14 cellular contexts compared by ENCODE assay signal in genomic region chr3:178097576-178097975, GRCh38.
DNase-seq lines count a peak whose midpoint lies in the region; ATAC-seq and TF ChIP-seq lines count a peak whose summit lies in the region.
"Had no signal": no experiment of that assay in that cellular context is flagged by ENCODE, and none has a peak within 500 bp of the region (broad histone marks: within the 10 kb centered on the region; RNA-seq: fewer than 3 reads in every experiment).

No MANE protein-coding gene starts in this region.

- TF ChIP-seq CTCF in fibroblast of lung (conservative IDR thresholded peaks at IDR 0.05 in 1 of 2, IDR thresholded peaks at IDR 0.05 in 1 of 2; ENCODE audit: low read depth in 1 of 2, low read length in 2 of 2), result no peak
- TF ChIP-seq CTCF in omental fat pad (IDR thresholded peaks at IDR 0.05), result no peak
- no peak for TF ChIP-seq CTCF in CD14-positive monocyte (IDR thresholded peaks at IDR 0.05)

- H3K4me1 Mint-ChIP-seq in immature natural killer cell, result no peaks in the 10 kb centered on the region
- peaks cover 8% of the 10 kb centered on the region for H3K4me1 Mint-ChIP-seq in CD14-positive monocyte
- H3K4me1 Mint-ChIP-seq: activated naive CD8-positive, alpha-beta T cell treated with anti-CD3 and anti-CD28 coated beads, Interleukin-2, amount 50 U/mL, for 24 hours; IgD-negative memory B cell had no signal

- H2AFZ ChIP-seq in fibroblast of lung (ENCODE audit: low read length), result no peak overlapping the region

- H4K20me1 ChIP-seq in fibroblast of lung (ENCODE audit: control insufficient read depth, extremely low read depth, insufficient read depth, low read length), result no peaks in the 10 kb centered on the region

- H3K4me3 Mint-ChIP-seq in immature natural killer cell (no peak overlapping the region), CD14-positive monocyte (no peak overlapping the region)
- H3K4me3 Mint-ChIP-seq: activated CD8-positive, alpha-beta T cell treated with anti-CD3 and anti-CD28 coated beads for 36 hours; activated naive CD8-positive, alpha-beta T cell treated with anti-CD3 and anti-CD28 coated beads, Interleukin-2, amount 50 U/mL, for 24 hours; IgD-negative memory B cell had no signal

- peaks cover 0 to 4% (median 0%) of the 10 kb centered on the region in 3 donors for H3K36me3 Mint-ChIP-seq in immature natural killer cell
- no peaks in the 10 kb centered on the region for H3K36me3 Mint-ChIP-seq in CD14-positive monocyte
- H3K36me3 Mint-ChIP-seq: IgD-negative memory B cell had no signal

- H3K27me3 Mint-ChIP-seq in immature natural killer cell (ENCODE audit: low read depth in 3 of 3), result peaks cover 3 to 8% (median 4%) of the 10 kb centered on the region in 3 donors
- peaks cover 0 to 2% (median 0%) of the 10 kb centered on the region in 3 donors for H3K27me3 Mint-ChIP-seq in CD14-positive monocyte (ENCODE audit: low read depth in 3 of 3)
- H3K27me3 Mint-ChIP-seq: activated CD8-positive, alpha-beta T cell treated with anti-CD3 and anti-CD28 coated beads for 36 hours; activated naive CD8-positive, alpha-beta T cell treated with anti-CD3 and anti-CD28 coated beads, Interleukin-2, amount 50 U/mL, for 24 hours had no signal

- no peaks in the 10 kb centered on the region for H3K79me2 ChIP-seq in fibroblast of lung (ENCODE audit: control insufficient read depth, insufficient read depth, low read length)

- H3K36me3 ChIP-seq in fibroblast of lung (ENCODE audit: control insufficient read depth, insufficient read depth, low read length), result no peaks in the 10 kb centered on the region

- no peaks in the 10 kb centered on the region for H3K4me1 ChIP-seq in fibroblast of lung (ENCODE audit: control insufficient read depth, extremely low read depth, insufficient read depth, low read length)

- H3K9me3 ChIP-seq in fibroblast of lung (ENCODE audit: control insufficient read depth, insufficient read depth, low read depth, low read length), result no peaks in the 10 kb centered on the region

- ATAC-seq in omental fat pad (ENCODE audit: low FRiP score) (peak; percentile 97), GM19351 (IDR thresholded peaks at IDR 0.05; ENCODE audit: unreplicated experiment) (no peak)
- ATAC-seq: activated CD8-positive, alpha-beta T cell treated with anti-CD3 and anti-CD28 coated beads for 36 hours; activated naive CD8-positive, alpha-beta T cell treated with anti-CD3 and anti-CD28 coated beads, Interleukin-2, amount 50 U/mL, for 24 hours had no signal

- no peak overlapping the region for H3K4me3 ChIP-seq in fibroblast of lung (replicated peaks in 1 of 4; ENCODE audit: control extremely low read depth in 1 of 4, insufficient read depth in 1 of 4, low read depth in 3 of 4, low read length in 4 of 4)
- H3K4me3 ChIP-seq: skin epidermis had no signal

- DNase-seq in Ammon's horn (ENCODE audit: low spot score) (peak; percentile 65), NCI-H460 (ENCODE audit: extremely low read depth, low read depth) (peak; percentile 14), fibroblast of lung (ENCODE audit: low read depth in 2 of 2) (peak; percentile 85 to 97), omental fat pad (ENCODE audit: low spot score) (no peak), immature natural killer cell (no peak), OCI-M2 (lab: John Stamatoyannopoulos, UW; ENCODE audit: unreplicated experiment) (no peak), CD14-positive monocyte (ENCODE audit: low spot score) (no peak)
- DNase-seq: activated CD8-positive, alpha-beta T cell treated with anti-CD3 and anti-CD28 coated beads for 36 hours; activated naive CD8-positive, alpha-beta T cell treated with anti-CD3 and anti-CD28 coated beads, Interleukin-2, amount 50 U/mL, for 24 hours; Calu3; NCI-H510A treated with DMSO at 0.1 percent for 48 hours had no signal

- no peak overlapping the region for H3K4me2 ChIP-seq in fibroblast of lung (ENCODE audit: extremely low read depth, insufficient read depth, low read length)

- no peak overlapping the region for H3K27ac ChIP-seq in fibroblast of lung (ENCODE audit: insufficient read depth, low read length)
- H3K27ac ChIP-seq: skin epidermis had no signal

- H3K9ac ChIP-seq in fibroblast of lung (ENCODE audit: insufficient read depth, low read length), result no peak overlapping the region

- H3K27me3 ChIP-seq in fibroblast of lung (ENCODE audit: control insufficient read depth, insufficient read depth, low read length), result no peaks in the 10 kb centered on the region

- intact Hi-C loops in CD14-positive monocyte (cut with micrococcal nuclease), result no loop called here

- H3K27ac Mint-ChIP-seq in immature natural killer cell, result no peak overlapping the region
- H3K27ac Mint-ChIP-seq in CD14-positive monocyte, result no peak overlapping the region
- H3K27ac Mint-ChIP-seq: activated CD8-positive, alpha-beta T cell treated with anti-CD3 and anti-CD28 coated beads for 36 hours; activated naive CD8-positive, alpha-beta T cell treated with anti-CD3 and anti-CD28 coated beads, Interleukin-2, amount 50 U/mL, for 24 hours; IgD-negative memory B cell had no signal

- H3K9me3 Mint-ChIP-seq in immature natural killer cell, result peaks cover 0 to 10% (median 0%) of the 10 kb centered on the region in 6 donors
- peaks cover 2 to 15% (median 12%) of the 10 kb centered on the region in 7 donors for H3K9me3 Mint-ChIP-seq in CD14-positive monocyte

Comparison
In these comparisons a context has a peak if more than half of its experiments do, and no peak if none do; other contexts are left out.
1. DNase-seq: peak in Ammon's horn (single experiment), NCI-H460 (single experiment) and fibroblast of lung (2 of 2); none in omental fat pad (single experiment), immature natural killer cell (0 of 3), OCI-M2 (single experiment) and CD14-positive monocyte (single experiment).